11 cellular contexts compared by ENCODE assay signal in the genomic region with DNA sequence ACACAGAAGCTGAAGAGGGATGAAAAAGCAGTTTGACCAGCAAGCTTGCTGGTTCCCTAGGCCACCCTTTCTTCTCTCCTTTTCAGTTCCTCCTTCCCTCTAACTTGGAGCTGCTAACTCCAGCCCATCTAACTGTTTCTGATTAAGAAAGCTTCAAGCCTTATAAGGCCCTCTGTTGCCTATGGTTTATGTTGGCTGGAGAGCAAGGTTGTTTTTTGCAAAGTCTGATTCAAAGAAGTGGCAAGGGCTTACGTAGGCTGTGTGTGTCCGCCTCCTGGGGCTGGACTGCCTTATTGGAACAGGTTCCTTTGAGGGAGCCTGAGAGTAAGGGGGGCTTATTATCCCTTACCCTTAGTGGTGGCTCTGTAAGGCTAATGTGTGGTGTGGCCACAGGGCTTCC. TPM values are rescaled to one million over a fixed set of nuclear protein-coding genes. Genes with fewer than 3 reads are reported as not detected.
A peak's percentile ranks its signal among the peaks of the same experiment; 100 is the strongest.
DNase-seq lines count a peak whose midpoint lies in the region; ATAC-seq and TF ChIP-seq lines count a peak whose summit lies in the region.
"Had no signal": no experiment of that assay in that cellular context is flagged by ENCODE, and none has a peak within 500 bp of the region (broad histone marks: within the 10 kb centered on the region; RNA-seq: fewer than 3 reads in every experiment).

No MANE protein-coding gene starts in this region.

- H2AFZ ChIP-seq in neuronal stem cell (ENCODE audit: low read length), result no peak overlapping the region

- TF ChIP-seq CTCF in GM10248 (IDR thresholded peaks at IDR 0.05; ENCODE audit: control extremely low read depth, extremely low read depth, low read depth, missing control alignments), result no peak
- no peak for TF ChIP-seq CTCF in esophagus muscularis mucosa (IDR thresholded peaks at IDR 0.05)

- no peak overlapping the region for H4K91ac ChIP-seq in neuronal stem cell (ENCODE audit: low read depth, low read length, poor library complexity)

- no peak for ATAC-seq in HG03108 (IDR thresholded peaks at IDR 0.05; ENCODE audit: unreplicated experiment)

- no peaks in the 10 kb centered on the region for H3K36me3 ChIP-seq in esophagus muscularis mucosa
- H3K36me3 ChIP-seq in neuronal stem cell (replicated peaks in 1 of 2; ENCODE audit: control insufficient read depth in 2 of 2, insufficient read depth in 2 of 2, low read length in 2 of 2), result peaks cover 0 to 17% of the 10 kb centered on the region in 2 donors

- H3K27me3 ChIP-seq in esophagus muscularis mucosa, result no peaks in the 10 kb centered on the region
- H3K27me3 ChIP-seq in neuronal stem cell (ENCODE audit: control insufficient read depth in 3 of 3, insufficient read depth in 3 of 3, low read depth in 1 of 3, low read length in 3 of 3), result no peaks in the 10 kb centered on the region

- no peak overlapping the region for H2BK120ac ChIP-seq in neuronal stem cell (ENCODE audit: low read depth, low read length)

- H2BK15ac ChIP-seq in neuronal stem cell (ENCODE audit: low read length), result no peak overlapping the region

- H3K9me3 ChIP-seq in esophagus muscularis mucosa (no peaks in the 10 kb centered on the region), neuronal stem cell (replicated peaks in 1 of 2; ENCODE audit: control insufficient read depth in 2 of 2, insufficient read depth in 1 of 2, low read depth in 1 of 2, low read length in 2 of 2) (peaks cover 0 to 2% of the 10 kb centered on the region in 2 donors)

- H4K8ac ChIP-seq in neuronal stem cell (ENCODE audit: low read depth, low read length), result no peak overlapping the region

- peaks cover 2% of the 10 kb centered on the region for H3K79me1 ChIP-seq in neuronal stem cell (ENCODE audit: low read depth, low read length)

- H3K4ac ChIP-seq in neuronal stem cell (ENCODE audit: low read length), result no peak overlapping the region

- DNase-seq in GM10248 (ENCODE audit: extremely low spot score), result peak; percentile 39
- peak; percentile 81 for DNase-seq in NOMO-1 treated with DMSO at 0.1 percent for 48 hours (lab: John Stamatoyannopoulos, UW; ENCODE audit: unreplicated experiment)
- no peak for DNase-seq in esophagus muscularis mucosa (ENCODE audit: extremely low spot score)
- DNase-seq in skeletal muscle cell (ENCODE audit: low read depth), result peak; percentile 29
- DNase-seq in activated T-cell treated with anti-CD3 and anti-CD28 coated beads for 4 hours, result no peak
- DNase-seq in NCI-H1417 (lab: John Stamatoyannopoulos, UW), result no peak
- DNase-seq in neuronal stem cell (ENCODE audit: low spot score), result no peak
- DNase-seq: activated CD4-positive, alpha-beta memory T cell treated with anti-CD3 and anti-CD28 coated beads, Interleukin-2, amount 10 ng/mL, durations not matched to agents 7 days and 5 days; H9; NCI-H1694 had no signal

- no peak overlapping the region for H2BK5ac ChIP-seq in neuronal stem cell (ENCODE audit: low read length)

- no peak overlapping the region for H3K23ac ChIP-seq in neuronal stem cell (ENCODE audit: low read depth, low read length, poor library complexity)

- CTCF ChIA-PET in GM10248 (lab: Yijun Ruan, JAX), result interaction anchor here (1.2 kb wide), 1 partner anchor 14 kb away, joined by 4 read pairs; no protein-coding TSS in a partner anchor

- H3K4me1 ChIP-seq in esophagus muscularis mucosa, result peaks cover 81 to 100% (median 95%) of the 10 kb centered on the region in 4 donors
- H3K4me1 ChIP-seq in neuronal stem cell (ENCODE audit: control insufficient read depth in 2 of 2, insufficient read depth in 1 of 2, low read depth in 1 of 2, low read length in 2 of 2), result peaks cover 25 to 30% of the 10 kb centered on the region in 2 donors

- 14% methylated on average over 2 of the region's 2 CpGs for WGBS in esophagus muscularis mucosa
- WGBS in neuronal stem cell (ENCODE audit: extremely low coverage in 2 of 2, insufficient read length in 2 of 2, insufficient replicate concordance in 1 of 2), 2 donors, result no CpG with 5 or more reads among the region's 2 CpGs

- H3K27ac ChIP-seq in esophagus muscularis mucosa (replicated peaks in 1 of 4), result peak overlapping the region; percentile 93 to 98 (median 96)
- H3K27ac ChIP-seq in neuronal stem cell (replicated peaks; ENCODE audit: low read length), result no peak overlapping the region

- POLR2A ChIA-PET in GM10248 (lab: Yijun Ruan, JAX), result no interaction called here

- no peak overlapping the region for H3K9ac ChIP-seq in neuronal stem cell (ENCODE audit: low read depth, low read length, poor library complexity)

- no peak overlapping the region for H2AK5ac ChIP-seq in neuronal stem cell (ENCODE audit: low read depth, low read length)

- TF ChIP-seq POLR2A in esophagus muscularis mucosa (IDR thresholded peaks at IDR 0.05; ENCODE audit: low read depth), result no peak

- H3K14ac ChIP-seq in neuronal stem cell (ENCODE audit: low read length), result no peak overlapping the region

- H2BK12ac ChIP-seq in neuronal stem cell (ENCODE audit: low read length), result no peak overlapping the region

- no peak overlapping the region for H3K18ac ChIP-seq in neuronal stem cell (ENCODE audit: low read length)

- intact Hi-C loops in esophagus muscularis mucosa (cut with DNase I), result no loop called here

- H3K4me2 ChIP-seq in neuronal stem cell (ENCODE audit: insufficient read depth, low read length, poor library complexity, severe bottlenecking), result no peak overlapping the region

- peak; percentile 73 for TF ChIP-seq EP300 in esophagus muscularis mucosa (IDR thresholded peaks at IDR 0.05)

- H3K4me3 ChIP-seq in esophagus muscularis mucosa (peak overlapping the region in 1 of 4 donors; percentile 4), skeletal muscle cell (ENCODE audit: low read depth, low read length) (no peak overlapping the region), neuronal stem cell (ENCODE audit: low read length in 2 of 2) (no peak overlapping the region)

RNA-seq across cellular contexts. Expression of a gene that starts 7.1 kb away (rescaled TPM):
- total RNA-seq in esophagus muscularis mucosa, result 100 to 1,000 TPM in 2 of 4 donors, 10 to 100 TPM in 2; 82.7 to 110 (median 104) TPM
- 12.3 TPM for polyA plus RNA-seq in neuronal stem cell (2013, experiment 1 of 2)
- 13.3 TPM for polyA plus RNA-seq in neuronal stem cell (2013, experiment 2 of 2)

Comparison
In these comparisons a context has a peak if more than half of its experiments do, and no peak if none do; other contexts are left out.
1. DNase-seq: peak in GM10248 (single experiment), NOMO-1 treated with DMSO at 0.1 percent for 48 hours (single experiment) and skeletal muscle cell (single experiment); none in esophagus muscularis mucosa (single experiment), activated T-cell treated with anti-CD3 and anti-CD28 coated beads for 4 hours (single experiment), NCI-H1417 (0 of 3) and neuronal stem cell (single experiment).